Comparison of ENCODE assay signal across 25 cellular contexts in the genomic region with DNA sequence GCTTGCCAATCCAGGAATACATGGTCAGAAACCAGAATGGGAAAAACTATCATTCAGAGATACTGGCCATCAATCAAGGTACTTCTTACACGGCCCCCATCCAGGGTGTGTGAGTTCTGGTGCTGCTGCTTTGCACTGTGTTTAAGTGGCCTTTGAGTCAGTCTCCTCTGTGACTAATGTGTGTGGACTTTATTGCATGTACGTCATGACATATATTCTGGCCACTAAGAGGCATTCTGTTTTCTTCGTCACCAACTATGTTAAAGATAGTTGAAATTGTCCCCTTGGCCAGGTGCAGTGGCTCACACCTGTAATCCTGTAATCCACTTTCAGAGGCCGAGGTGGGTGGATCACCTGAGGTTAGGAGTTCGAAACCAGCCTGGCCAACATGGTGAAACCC.
A peak's percentile ranks its signal among the peaks of the same experiment; 100 is the strongest.
DNase-seq lines count a peak whose midpoint lies in the region; TF ChIP-seq lines count a peak whose summit lies in the region.
"Had no signal": no experiment of that assay in that cellular context is flagged by ENCODE, and none has a peak within 500 bp of the region (broad histone marks: within the 10 kb centered on the region; RNA-seq: fewer than 3 reads in every experiment).

No MANE protein-coding gene starts in this region.

- CTCF ChIA-PET in RWPE1 (lab: Yijun Ruan, JAX) = no interaction called here

- POLR2A ChIA-PET in RWPE1 (lab: Yijun Ruan, JAX; ENCODE audit: low non-redundant PET) = no interaction called here

- TF ChIP-seq CTCF in RWPE1 (conservative IDR thresholded peaks at IDR 0.05; ENCODE audit: low read depth) = no peak
- TF ChIP-seq CTCF in epithelial cell of esophagus (IDR thresholded peaks at IDR 0.05; ENCODE audit: insufficient read depth, low read depth, low read length, missing control alignments) = no peak

- peak; percentile 79 for DNase-seq in EL
- DNase-seq in RWPE1 (ENCODE audit: low spot score) = peak; percentile 31
- peak; percentile 36 for DNase-seq in epithelial cell of esophagus (ENCODE audit: low read depth)
- DNase-seq in iris pigment epithelial cell (ENCODE audit: low read depth) = peak; percentile 64
- DNase-seq in DMS114 treated with DMSO at 0.1 percent for 48 hours (lab: John Stamatoyannopoulos, UW; ENCODE audit: unreplicated experiment) = no peak
- DNase-seq in retina = no peak
- DNase-seq in GDM1 (lab: John Stamatoyannopoulos, UW) = no peak
- DNase-seq in stimulated activated CD4-positive, alpha-beta T cell treated with anti-CD3 and anti-CD28 coated beads, Interleukin-1b, Interleukin-23, amount 100 ng/mL, for 48 hours = no peak
- DNase-seq: activated CD4-positive, CD25-positive, alpha-beta regulatory T cell; activated naive CD4-positive, alpha-beta T cell; activated T-cell treated with anti-CD3 and anti-CD28 coated beads, Interleukin-2, amount 50 U/mL, for 72 hours; Calu3; endodermal cell; esophagus squamous epithelium; head of caudate nucleus; kidney glomerular epithelial cell; MG63; NCI-H2081; NCI-H345; NCI-H748 treated with DMSO at 0.1 percent for 48 hours; stimulated activated naive B cell treated with anti-CD40 and anti-IgM and Interleukin-4, amounts not matched to agents 10 μg/mL and 1 μg/mL and 100 μg/mL, for 72 hours had no signal

- H3K27ac ChIP-seq in RWPE1 = no peak overlapping the region
- H3K27ac ChIP-seq: esophagus squamous epithelium, right atrium auricular region, SJSA1, suprapubic skin had no signal

- H3K4me3 ChIP-seq in epithelial cell of esophagus (ENCODE audit: low read length) = no peak overlapping the region
- H3K4me3 ChIP-seq: esophagus squamous epithelium, lung, MG63, right atrium auricular region, SJSA1, suprapubic skin had no signal

Comparison
In these comparisons a context has a peak if more than half of its experiments do, and no peak if none do; other contexts are left out.
1. DNase-seq: peak in EL (single experiment), RWPE1 (single experiment), epithelial cell of esophagus (single experiment) and iris pigment epithelial cell (single experiment); none in DMS114 treated with DMSO at 0.1 percent for 48 hours (single experiment), retina (single experiment), GDM1 (single experiment) and stimulated activated CD4-positive, alpha-beta T cell treated with anti-CD3 and anti-CD28 coated beads, Interleukin-1b, Interleukin-23, amount 100 ng/mL, for 48 hours (single experiment).